9 cellular contexts compared by ENCODE assay signal in genomic region chr14:22491683-22492483, GRCh38.
A peak's percentile ranks its signal among the peaks of the same experiment; 100 is the strongest.
DNase-seq lines count a peak whose midpoint lies in the region; ATAC-seq and TF ChIP-seq lines count a peak whose summit lies in the region.
"Had no signal": no experiment of that assay in that cellular context is flagged by ENCODE, and none has a peak within 500 bp of the region (broad histone marks: within the 10 kb centered on the region; RNA-seq: fewer than 3 reads in every experiment).

No MANE protein-coding gene starts in this region.

- no peaks in the 10 kb centered on the region for H3K9me3 Mint-ChIP-seq in activated CD4-positive, alpha-beta T cell treated with anti-CD3 and anti-CD28 coated beads for 36 hours (ENCODE audit: low read depth)
- H3K9me3 Mint-ChIP-seq in activated CD4-positive, alpha-beta T cell treated with anti-CD3 and anti-CD28 coated beads, Interleukin-2, amount 10 ng/mL, durations not matched to agents 7 days and 5 days, result no peaks in the 10 kb centered on the region
- H3K9me3 Mint-ChIP-seq in neural progenitor cell, result no peaks in the 10 kb centered on the region

- H3K4me3 Mint-ChIP-seq in activated CD4-positive, alpha-beta T cell treated with anti-CD3 and anti-CD28 coated beads for 36 hours, result peak overlapping the region; percentile 84
- peak overlapping the region; percentile 85 for H3K4me3 Mint-ChIP-seq in activated CD4-positive, alpha-beta T cell treated with anti-CD3 and anti-CD28 coated beads, Interleukin-2, amount 10 ng/mL, durations not matched to agents 7 days and 5 days
- H3K4me3 Mint-ChIP-seq in neural progenitor cell, result peak overlapping the region; percentile 12

- intact Hi-C loops in activated CD4-positive, alpha-beta T cell treated with anti-CD3 and anti-CD28 coated beads for 36 hours (cut with DNase I, micrococcal nuclease), result loop anchor here (2.0 to 5.0 kb wide), 5 partner anchors 15 to 500 kb away; no protein-coding TSS in a partner anchor

- H4K20me1 ChIP-seq in neural progenitor cell (ENCODE audit: low read depth), result no peaks in the 10 kb centered on the region

- H3K4me2 ChIP-seq in neural progenitor cell, result no peak overlapping the region

- DNase-seq in activated CD4-positive, alpha-beta T cell treated with anti-CD3 and anti-CD28 coated beads for 36 hours, result peak; percentile 65
- DNase-seq in activated CD4-positive, alpha-beta T cell treated with anti-CD3 and anti-CD28 coated beads for 1 hour, result no peak
- no peak for DNase-seq in activated CD4-positive, alpha-beta T cell treated with anti-CD3 and anti-CD28 coated beads, Interleukin-2, amount 10 ng/mL, durations not matched to agents 7 days and 5 days
- no peak for DNase-seq in neural progenitor cell (ENCODE audit: low spot score)
- DNase-seq in NCI-H146 treated with DMSO at 0.1 percent for 48 hours (lab: John Stamatoyannopoulos, UW; ENCODE audit: unreplicated experiment), result no peak
- no peak for DNase-seq in RWPE1 (ENCODE audit: low spot score)
- DNase-seq in kidney tubule cell (ENCODE audit: low spot score), result no peak

- peak overlapping the region; percentile 48 for H2AFZ ChIP-seq in neural progenitor cell (replicated peaks)

- H3K9me3 ChIP-seq in neural progenitor cell (ENCODE audit: low read depth), result no peaks in the 10 kb centered on the region
- H3K9me3 ChIP-seq: ascending aorta had no signal

- H3K4me1 ChIP-seq in neural progenitor cell, result peaks cover 11% of the 10 kb centered on the region
- H3K4me1 ChIP-seq: ascending aorta had no signal

- H3K79me2 ChIP-seq in neural progenitor cell (ENCODE audit: low read depth), result no peaks in the 10 kb centered on the region

- H3K4me3 ChIP-seq in neural progenitor cell, result no peak overlapping the region
- H3K4me3 ChIP-seq: ascending aorta had no signal

- CTCF ChIA-PET in activated CD4-positive, alpha-beta T cell treated with anti-CD3 and anti-CD28 coated beads for 36 hours (lab: Charles Lee), result interaction anchor here (0.6 kb wide), 1 partner anchor 115 kb away, joined by 3 read pairs; no protein-coding TSS in a partner anchor
- CTCF ChIA-PET in activated CD4-positive, alpha-beta T cell treated with anti-CD3 and anti-CD28 coated beads, Interleukin-2, amount 10 ng/mL, durations not matched to agents 7 days and 5 days (lab: Charles Lee), result interaction anchor here (0.9 to 1.7 kb wide), 3 partner anchors 49 to 78 kb away, joined by 3 to 4 read pairs (median 4); no protein-coding TSS in a partner anchor
- CTCF ChIA-PET in RWPE1 (lab: Yijun Ruan, JAX), result interaction anchor here (0.6 kb wide), 1 partner anchor 329 kb away, joined by 3 read pairs; no protein-coding TSS in a partner anchor

- H3K27me3 ChIP-seq in neural progenitor cell, result no peaks in the 10 kb centered on the region
- H3K27me3 ChIP-seq: ascending aorta had no signal

- peak overlapping the region; percentile 99 for H3K27ac Mint-ChIP-seq in activated CD4-positive, alpha-beta T cell treated with anti-CD3 and anti-CD28 coated beads for 36 hours
- H3K27ac Mint-ChIP-seq in activated CD4-positive, alpha-beta T cell treated with anti-CD3 and anti-CD28 coated beads, Interleukin-2, amount 10 ng/mL, durations not matched to agents 7 days and 5 days, result peak overlapping the region; percentile 88
- H3K27ac Mint-ChIP-seq in neural progenitor cell, result no peak overlapping the region

- no peaks in the 10 kb centered on the region for H3K27me3 Mint-ChIP-seq in activated CD4-positive, alpha-beta T cell treated with anti-CD3 and anti-CD28 coated beads for 36 hours
- H3K27me3 Mint-ChIP-seq in activated CD4-positive, alpha-beta T cell treated with anti-CD3 and anti-CD28 coated beads, Interleukin-2, amount 10 ng/mL, durations not matched to agents 7 days and 5 days, result no peaks in the 10 kb centered on the region
- H3K27me3 Mint-ChIP-seq in neural progenitor cell (ENCODE audit: insufficient read depth, low read depth), result peaks cover 6% of the 10 kb centered on the region

- TF ChIP-seq CTCF in neural progenitor cell (IDR thresholded peaks at IDR 0.05) (no peak), RWPE1 (conservative IDR thresholded peaks at IDR 0.05; ENCODE audit: low read depth) (no peak)

- H3K4me1 Mint-ChIP-seq in activated CD4-positive, alpha-beta T cell treated with anti-CD3 and anti-CD28 coated beads for 36 hours, result peaks cover 7% of the 10 kb centered on the region
- peaks cover 20% of the 10 kb centered on the region for H3K4me1 Mint-ChIP-seq in activated CD4-positive, alpha-beta T cell treated with anti-CD3 and anti-CD28 coated beads, Interleukin-2, amount 10 ng/mL, durations not matched to agents 7 days and 5 days
- H3K4me1 Mint-ChIP-seq in neural progenitor cell, result peaks cover 45% of the 10 kb centered on the region

- H3K27ac ChIP-seq in neural progenitor cell (no peak overlapping the region), RWPE1 (no peak overlapping the region)
- H3K27ac ChIP-seq: ascending aorta had no signal

- peaks cover 95% of the 10 kb centered on the region for H3K36me3 Mint-ChIP-seq in activated CD4-positive, alpha-beta T cell treated with anti-CD3 and anti-CD28 coated beads for 36 hours (ENCODE audit: low read depth)
- peaks cover 97% of the 10 kb centered on the region for H3K36me3 Mint-ChIP-seq in activated CD4-positive, alpha-beta T cell treated with anti-CD3 and anti-CD28 coated beads, Interleukin-2, amount 10 ng/mL, durations not matched to agents 7 days and 5 days (ENCODE audit: low read depth)
- H3K36me3 Mint-ChIP-seq in neural progenitor cell, result no peaks in the 10 kb centered on the region

- no peaks in the 10 kb centered on the region for H3K36me3 ChIP-seq in neural progenitor cell
- H3K36me3 ChIP-seq: ascending aorta had no signal

- ATAC-seq in activated CD4-positive, alpha-beta T cell treated with anti-CD3 and anti-CD28 coated beads for 36 hours, result peak; percentile 37
- peak; percentile 38 for ATAC-seq in GM21786 (IDR thresholded peaks at IDR 0.05; ENCODE audit: unreplicated experiment)

- no peaks in the 10 kb centered on the region for H3F3A ChIP-seq in neural progenitor cell (ENCODE audit: low read depth)

- POLR2A ChIA-PET in activated CD4-positive, alpha-beta T cell treated with anti-CD3 and anti-CD28 coated beads for 36 hours (lab: Charles Lee), result interaction anchor here (1.2 to 1.3 kb wide), 2 partner anchors 14 to 15 kb away, joined by 5 read pairs; no protein-coding TSS in a partner anchor
- POLR2A ChIA-PET in activated CD4-positive, alpha-beta T cell treated with anti-CD3 and anti-CD28 coated beads, Interleukin-2, amount 10 ng/mL, durations not matched to agents 7 days and 5 days (lab: Charles Lee), result interaction anchor here (0.7 kb wide), 1 partner anchor 572 kb away, joined by 3 read pairs; no protein-coding TSS in a partner anchor
- POLR2A ChIA-PET in RWPE1 (lab: Yijun Ruan, JAX; ENCODE audit: low non-redundant PET), result no interaction called here

- no peak overlapping the region for H3K9ac ChIP-seq in neural progenitor cell

Comparison
In these comparisons a context has a peak if more than half of its experiments do, and no peak if none do; other contexts are left out.
1. H3K4me3 Mint-ChIP-seq: peak in every context shown above with its lines; median percentile 85 in activated CD4-positive, alpha-beta T cell treated with anti-CD3 and anti-CD28 coated beads, Interleukin-2, amount 10 ng/mL, durations not matched to agents 7 days and 5 days; 84 in activated CD4-positive, alpha-beta T cell treated with anti-CD3 and anti-CD28 coated beads for 36 hours; 12 in neural progenitor cell.